8 cellular contexts compared by ENCODE assay signal in genomic region chr2:3660640-3661039, GRCh38. TPM values are rescaled to one million over a fixed set of nuclear protein-coding genes. Genes with fewer than 3 reads are reported as not detected.
"Had no signal": no experiment of that assay in that cellular context is flagged by ENCODE, and none has a peak within 500 bp of the region (broad histone marks: within the 10 kb centered on the region; RNA-seq: fewer than 3 reads in every experiment).

No MANE protein-coding gene starts in this region.

RNA-seq across cellular contexts. Expression of gene ALLC, which starts 2.6 kb away (rescaled TPM):
- total RNA-seq: activated naive CD8-positive, alpha-beta T cell treated with anti-CD3 and anti-CD28 coated beads for 36 hours; esophagus squamous epithelium; heart left ventricle; natural killer cell; omental fat pad; psoas muscle; stomach had no signal

RNA-seq across cellular contexts. Expression of gene DCDC2C, which starts 42.7 kb away (rescaled TPM):
- total RNA-seq: activated naive CD8-positive, alpha-beta T cell treated with anti-CD3 and anti-CD28 coated beads for 36 hours; esophagus squamous epithelium; heart left ventricle; left lobe of liver; natural killer cell; psoas muscle; stomach had no signal
